In genomic region chr7:39923086-39923485, GRCh38 we compare ENCODE assay signal across 30 cellular contexts.
"Had no signal": no experiment of that assay in that cellular context is flagged by ENCODE, and none has a peak within 500 bp of the region (broad histone marks: within the 10 kb centered on the region; RNA-seq: fewer than 3 reads in every experiment).

No MANE protein-coding gene starts in this region.

- H3K36me3 ChIP-seq: neutrophil, pancreas, prostate gland, right lobe of liver, sigmoid colon, spleen, suprapubic skin, tibial artery, transverse colon, upper lobe of left lung, vagina had no signal

- H3K4me3 ChIP-seq: pancreas, prostate gland, right lobe of liver, sigmoid colon, skin epidermis, smooth muscle cell, spleen, suprapubic skin, testis, tibial artery, transverse colon, upper lobe of left lung, vagina had no signal

- DNase-seq: naive thymus-derived CD4-positive, alpha-beta T cell; natural killer cell; nephron progenitor cell; nucleus accumbens; pancreas; right cardiac atrium; right lobe of liver; sigmoid colon; spleen; stimulated activated CD4-positive, alpha-beta T cell treated with anti-CD3 and anti-CD28 coated beads, Interleukin-12 subunit alpha, Interleukin-12 subunit beta, amount 100 ng/mL, for 4 hours; stimulated activated CD4-positive, alpha-beta T cell treated with anti-CD3 and anti-CD28 coated beads, Interleukin-1b, Interleukin-23, amount 100 ng/mL, for 48 hours; stimulated activated CD4-positive, alpha-beta T cell treated with anti-CD3 and anti-CD28 coated beads, Interleukin-4, amount 100 ng/mL, for 1 hour; stimulated activated CD4-positive, alpha-beta T cell treated with anti-CD3 and anti-CD28 coated beads, Interleukin-4, amount 100 ng/mL, for 4 hours; stimulated activated CD8-positive, alpha-beta memory T cell treated with anti-CD3 and anti-CD28 coated beads, Interleukin-4, amount 100 ng/mL, for 48 hours; stimulated activated naive CD4-positive, alpha-beta T cell; stimulated activated naive CD8-positive, alpha-beta T cell treated with anti-CD3 and anti-CD28 coated beads, Interleukin-15, amount 100 ng/mL, for 72 hours; stimulated activated naive CD8-positive, alpha-beta T cell treated with anti-CD3 and anti-CD28 coated beads, Interleukin-15, Interleukin-2, amounts not matched to agents 100 U/mL and 50 U/mL, for 24 hours; substantia nigra; testis; tibial artery; transverse colon; upper lobe of left lung had no signal

- ATAC-seq: naive thymus-derived CD4-positive, alpha-beta T cell; natural killer cell; pancreas; right cardiac atrium; right lobe of liver; stimulated activated memory B cell treated with anti-CD40 and anti-IgM and Interleukin-4, amounts not matched to agents 10 μg/mL and 1 μg/mL and 100 μg/mL, for 72 hours; stimulated activated naive CD8-positive, alpha-beta T cell treated with anti-CD3 and anti-CD28 coated beads, Interleukin-15, amount 100 ng/mL, for 72 hours; stimulated activated naive CD8-positive, alpha-beta T cell treated with anti-CD3 and anti-CD28 coated beads, Interleukin-15, Interleukin-2, amounts not matched to agents 100 U/mL and 50 U/mL, for 24 hours had no signal

- H3K27ac ChIP-seq: neutrophil, pancreas, prostate gland, right lobe of liver, sigmoid colon, skin epidermis, spleen, suprapubic skin, testis, tibial artery, transverse colon, upper lobe of left lung, vagina had no signal

- H3K27ac Mint-ChIP-seq: naive thymus-derived CD4-positive, alpha-beta T cell; natural killer cell; nephron progenitor cell; stimulated activated memory B cell treated with anti-CD40 and anti-IgM and Interleukin-4, amounts not matched to agents 10 μg/mL and 1 μg/mL and 100 μg/mL, for 72 hours; stimulated activated naive CD8-positive, alpha-beta T cell treated with anti-CD3 and anti-CD28 coated beads, Interleukin-15, amount 100 ng/mL, for 72 hours had no signal

- H3K9me3 ChIP-seq: neutrophil, pancreas, prostate gland, right lobe of liver, sigmoid colon, spleen, suprapubic skin, testis, tibial artery, transverse colon, upper lobe of left lung, vagina had no signal

- H3K4me2 ChIP-seq: smooth muscle cell had no signal

- H3K27me3 ChIP-seq: neutrophil, pancreas, right lobe of liver, spleen, suprapubic skin, testis, transverse colon, upper lobe of left lung, vagina had no signal

- H3K4me1 Mint-ChIP-seq: naive thymus-derived CD4-positive, alpha-beta T cell; natural killer cell; neural crest cell; stimulated activated memory B cell treated with anti-CD40 and anti-IgM and Interleukin-4, amounts not matched to agents 10 μg/mL and 1 μg/mL and 100 μg/mL, for 72 hours; stimulated activated naive CD8-positive, alpha-beta T cell treated with anti-CD3 and anti-CD28 coated beads, Interleukin-15, amount 100 ng/mL, for 72 hours had no signal

- H3K4me1 ChIP-seq: pancreas, prostate gland, sigmoid colon, spleen, testis, tibial artery, transverse colon, upper lobe of left lung had no signal

- H3K9me3 Mint-ChIP-seq: naive thymus-derived CD4-positive, alpha-beta T cell; natural killer cell; nephron progenitor cell; neural crest cell; stimulated activated memory B cell treated with anti-CD40 and anti-IgM and Interleukin-4, amounts not matched to agents 10 μg/mL and 1 μg/mL and 100 μg/mL, for 72 hours; stimulated activated naive CD8-positive, alpha-beta T cell treated with anti-CD3 and anti-CD28 coated beads, Interleukin-15, amount 100 ng/mL, for 72 hours had no signal

- H3K27me3 Mint-ChIP-seq: stimulated activated naive CD8-positive, alpha-beta T cell treated with anti-CD3 and anti-CD28 coated beads, Interleukin-15, amount 100 ng/mL, for 72 hours had no signal

- H3K36me3 Mint-ChIP-seq: naive thymus-derived CD4-positive, alpha-beta T cell; natural killer cell; stimulated activated memory B cell treated with anti-CD40 and anti-IgM and Interleukin-4, amounts not matched to agents 10 μg/mL and 1 μg/mL and 100 μg/mL, for 72 hours had no signal

- H3K4me3 Mint-ChIP-seq: naive thymus-derived CD4-positive, alpha-beta T cell; natural killer cell; nephron progenitor cell; neural crest cell; stimulated activated memory B cell treated with anti-CD40 and anti-IgM and Interleukin-4, amounts not matched to agents 10 μg/mL and 1 μg/mL and 100 μg/mL, for 72 hours; stimulated activated naive CD8-positive, alpha-beta T cell treated with anti-CD3 and anti-CD28 coated beads, Interleukin-15, amount 100 ng/mL, for 72 hours had no signal
